In the genomic region with DNA sequence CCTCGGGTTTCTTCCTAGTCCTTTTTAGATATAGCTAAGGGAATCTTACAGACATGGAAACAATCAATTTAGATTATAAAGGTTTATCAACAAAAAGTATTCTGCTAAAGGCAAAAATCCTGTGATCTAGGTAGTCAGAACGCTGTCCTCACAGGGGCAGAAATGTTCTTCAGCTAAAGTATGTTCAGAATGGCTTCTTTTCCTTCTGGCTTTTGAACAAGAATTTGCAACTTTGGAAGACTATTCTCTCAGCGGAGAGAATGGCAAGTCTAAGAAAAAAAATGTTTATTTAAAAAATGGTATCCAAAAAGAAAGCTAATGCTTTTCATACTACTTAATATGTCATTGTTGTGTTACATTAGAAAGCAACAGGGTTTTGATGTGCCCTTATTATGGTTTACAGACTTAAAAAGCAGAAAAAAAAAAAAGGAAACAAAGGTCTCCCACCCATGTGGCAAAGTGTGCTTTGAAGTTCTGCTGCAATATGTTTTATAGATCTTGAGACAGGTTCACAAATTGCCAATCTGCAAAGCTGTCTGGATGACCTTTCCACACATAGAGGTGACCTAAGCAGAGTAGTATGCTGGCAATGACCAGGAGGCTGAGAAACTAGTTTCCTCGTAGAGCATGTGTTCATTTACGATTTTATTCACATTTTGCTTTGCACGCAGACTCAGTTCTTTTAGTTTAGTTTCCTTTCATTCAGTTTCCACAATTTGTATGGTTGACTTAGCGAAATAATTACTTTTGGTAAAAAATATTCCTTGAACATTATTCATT, we compare ENCODE assay signal across 9 cellular contexts. TPM values are rescaled to one million over a fixed set of nuclear protein-coding genes. Genes with fewer than 3 reads are reported as not detected.
DNase-seq lines count a peak whose midpoint lies in the region; ATAC-seq and TF ChIP-seq lines count a peak whose summit lies in the region.
"Had no signal": no experiment of that assay in that cellular context is flagged by ENCODE, and none has a peak within 500 bp of the region (broad histone marks: within the 10 kb centered on the region; RNA-seq: fewer than 3 reads in every experiment).

No MANE protein-coding gene starts in this region.

- no peak overlapping the region for H3K4me3 ChIP-seq in muscle layer of duodenum (ENCODE audit: low read depth in 1 of 2, low read length in 2 of 2)
- H3K4me3 ChIP-seq in uterus = no peak overlapping the region

- intact Hi-C loops in Right ventricle myocardium superior (cut with DNase I) (no loop called here), cardiac septum (cut with DNase I) (loop anchor here (5.0 kb wide), 1 partner anchor 928 kb away; no protein-coding TSS in a partner anchor), uterus (cut with DNase I; ENCODE audit: low total_unique reads) (no loop called here)

- H3K27ac ChIP-seq in muscle layer of duodenum (ENCODE audit: low read length) = peak overlapping the region; percentile 68
- peak overlapping the region; percentile 40 to 67 for H3K27ac ChIP-seq in uterus

- H3K27me3 ChIP-seq in muscle layer of duodenum (ENCODE audit: low read depth, low read length) (no peaks in the 10 kb centered on the region), uterus (no peaks in the 10 kb centered on the region)

- H3K36me3 ChIP-seq in muscle layer of duodenum (ENCODE audit: control insufficient read depth in 1 of 2, insufficient read depth in 2 of 2, low read length in 2 of 2) = no peaks in the 10 kb centered on the region
- no peaks in the 10 kb centered on the region for H3K36me3 ChIP-seq in uterus

- no peak for TF ChIP-seq CTCF in uterus (IDR thresholded peaks at IDR 0.05)

- DNase-seq in Right ventricle myocardium superior (no peak), cardiac septum (ENCODE audit: low spot score) (no peak), dermis blood vessel endothelial cell (peak; percentile 57), uterus (no peak), mucosa of gallbladder (ENCODE audit: low spot score) (no peak)
- DNase-seq in activated T-cell treated with anti-CD3 and anti-CD28 coated beads, Interleukin-2, amount 50 U/mL, for 1 hour = no peak
- DNase-seq: activated naive CD8-positive, alpha-beta T cell treated with anti-CD3 and anti-CD28 coated beads, Interleukin-2, amount 10 ng/mL, durations not matched to agents 7 days and 5 days had no signal

- ATAC-seq in Right ventricle myocardium superior (ENCODE audit: poor library complexity) (peak; percentile 88), HG03025 (IDR thresholded peaks at IDR 0.05; ENCODE audit: low FRiP score, unreplicated experiment) (no peak)

- no peak for TF ChIP-seq POLR2A in uterus (IDR thresholded peaks at IDR 0.05)

- H3K9me3 ChIP-seq in muscle layer of duodenum (ENCODE audit: control insufficient read depth in 1 of 2, low read length in 2 of 2) = peaks cover 0 to 3% of the 10 kb centered on the region in 2 donors
- no peaks in the 10 kb centered on the region for H3K9me3 ChIP-seq in uterus

- peaks cover 11 to 17% of the 10 kb centered on the region in 2 donors for H3K4me1 ChIP-seq in muscle layer of duodenum (ENCODE audit: control insufficient read depth in 1 of 2, insufficient read depth in 2 of 2, low read length in 2 of 2)
- H3K4me1 ChIP-seq in uterus = no peaks in the 10 kb centered on the region

RNA-seq across cellular contexts. Expression of gene PJA2, which starts 45.1 kb away (rescaled TPM):
- total RNA-seq in Right ventricle myocardium superior = 70.5 TPM
- 98.2 TPM for total RNA-seq in cardiac septum
- total RNA-seq in dermis blood vessel endothelial cell = 79.0 and 95.2 TPM in 2 replicates
- total RNA-seq in uterus = 100 to 1,000 TPM in 3 of 4 donors, 10 to 100 TPM in 1; 74.3 to 229 (median 135) TPM
- total RNA-seq in mucosa of gallbladder = 89.6 TPM
